ENCODE assay signal across 8 cellular contexts in genomic region chr9:112867275-112867991, GRCh38. TPM values are rescaled to one million over a fixed set of nuclear protein-coding genes. Genes with fewer than 3 reads are reported as not detected.
DNase-seq lines count a peak whose midpoint lies in the region; ATAC-seq lines count a peak whose summit lies in the region.

No MANE protein-coding gene starts in this region.

- POLR2A ChIA-PET in naive thymus-derived CD4-positive, alpha-beta T cell (lab: Charles Lee): no interaction called here

- H3K4me1 ChIP-seq in naive thymus-derived CD4-positive, alpha-beta T cell (ENCODE audit: control insufficient read depth in 2 of 2, insufficient read depth in 2 of 2, low read length in 2 of 2): no peaks in the 10 kb centered on the region

- H3K9me3 ChIP-seq in naive thymus-derived CD4-positive, alpha-beta T cell (ENCODE audit: control insufficient read depth in 2 of 3, low read length in 3 of 3): no peaks in the 10 kb centered on the region

- peak; percentile 57 for ATAC-seq in naive thymus-derived CD4-positive, alpha-beta T cell
- ATAC-seq in GM19395 (IDR thresholded peaks at IDR 0.05; ENCODE audit: unreplicated experiment) (no peak), GM18868 (IDR thresholded peaks at IDR 0.05; ENCODE audit: unreplicated experiment) (no peak)

- CTCF ChIA-PET in naive thymus-derived CD4-positive, alpha-beta T cell (lab: Charles Lee): no interaction called here

- no peaks in the 10 kb centered on the region for H3K9me3 Mint-ChIP-seq in naive thymus-derived CD4-positive, alpha-beta T cell

- no peaks in the 10 kb centered on the region for H3K27me3 ChIP-seq in naive thymus-derived CD4-positive, alpha-beta T cell (ENCODE audit: control insufficient read depth in 2 of 2, insufficient read depth in 2 of 2, low read length in 2 of 2)

- peaks cover 11 to 66% (median 37%) of the 10 kb centered on the region in 5 donors for H3K36me3 Mint-ChIP-seq in naive thymus-derived CD4-positive, alpha-beta T cell

- in situ Hi-C loops in T47D (cut with HindIII; ENCODE audit: low pct_unique_long_range_greater_than_20kb, low sequenced_read_pairs): no loop called here

- H3K27ac Mint-ChIP-seq in naive thymus-derived CD4-positive, alpha-beta T cell: no peak overlapping the region

- no peaks in the 10 kb centered on the region for H3K27me3 Mint-ChIP-seq in naive thymus-derived CD4-positive, alpha-beta T cell

- intact Hi-C loops in naive thymus-derived CD4-positive, alpha-beta T cell (cut with micrococcal nuclease): no loop called here

- H3K4me3 Mint-ChIP-seq in naive thymus-derived CD4-positive, alpha-beta T cell: no peak overlapping the region

- no peak overlapping the region for H3K27ac ChIP-seq in naive thymus-derived CD4-positive, alpha-beta T cell (ENCODE audit: low read depth, low read length)

- H3K36me3 ChIP-seq in naive thymus-derived CD4-positive, alpha-beta T cell (ENCODE audit: control insufficient read depth in 2 of 3, insufficient read depth in 3 of 3, low read length in 3 of 3): peaks cover 0 to 29% (median 0%) of the 10 kb centered on the region in 3 experiments

- H3K4me3 ChIP-seq in naive thymus-derived CD4-positive, alpha-beta T cell (ENCODE audit: low read length): no peak overlapping the region

- peaks cover 0 to 23% (median 4%) of the 10 kb centered on the region in 7 donors for H3K4me1 Mint-ChIP-seq in naive thymus-derived CD4-positive, alpha-beta T cell

- DNase-seq in EH (ENCODE audit: low read depth): peak; percentile 96
- peak; percentile 40 for DNase-seq in NAMALWA (ENCODE audit: low spot score)
- peak; percentile 40 to 98 for DNase-seq in T47D (ENCODE audit: low read depth in 1 of 2, low spot score in 1 of 2)
- no peak for DNase-seq in naive thymus-derived CD4-positive, alpha-beta T cell
- DNase-seq in D341Med (ENCODE audit: low spot score): no peak
- DNase-seq in inferior parietal cortex (ENCODE audit: extremely low spot score): no peak

RNA-seq across cellular contexts. Expression of gene SLC46A2, which starts 23.2 kb away (rescaled TPM):
- total RNA-seq in naive thymus-derived CD4-positive, alpha-beta T cell: 1 to 10 TPM in 1 of 5 experiments, under 1 TPM in 1, not detected in 3; 0.27 to 4.1 TPM
- under 1 TPM in 1 of 2 donors, not detected in 1; 0.12 TPM for polyA plus RNA-seq in naive thymus-derived CD4-positive, alpha-beta T cell

Comparison
In these comparisons a context has a peak if more than half of its experiments do, and no peak if none do; other contexts are left out.
1. DNase-seq: peak in EH (single experiment), NAMALWA (single experiment) and T47D (2 of 2); none in naive thymus-derived CD4-positive, alpha-beta T cell (0 of 9), D341Med (single experiment) and inferior parietal cortex (single experiment).